Comparison of ENCODE assay signal across 1 cellular context in the genomic region with DNA sequence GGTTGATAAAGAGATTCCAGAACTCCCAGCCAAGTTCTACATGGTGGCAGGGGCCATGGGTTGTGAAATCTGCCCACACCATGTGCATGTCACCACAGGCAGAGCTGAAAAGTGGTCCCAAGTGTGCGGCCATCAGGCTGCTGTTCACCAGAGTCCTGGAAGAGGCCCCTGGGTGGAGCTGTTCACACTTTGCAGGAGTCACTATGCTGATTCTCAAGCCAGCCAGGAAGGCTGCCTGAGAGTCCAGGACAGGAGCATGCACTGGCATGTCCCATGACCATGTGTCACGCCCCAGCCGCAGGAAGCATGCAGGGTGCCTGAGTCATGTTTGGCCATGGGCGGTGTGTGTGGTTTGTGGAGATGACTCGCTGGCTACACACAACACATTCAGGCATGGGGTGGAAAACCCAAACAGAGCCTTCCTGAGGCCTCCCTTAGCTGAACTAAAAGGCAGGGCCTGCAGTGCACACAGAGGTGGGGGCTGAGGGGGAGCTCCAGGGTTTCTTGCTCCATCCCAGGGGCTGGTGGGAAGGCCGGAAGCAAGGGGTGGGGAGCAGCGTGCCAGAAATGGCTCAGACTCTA.
A peak's percentile ranks its signal among the peaks of the same experiment; 100 is the strongest.
TF ChIP-seq lines count a peak whose summit lies in the region.

No MANE protein-coding gene starts in this region.

TF ChIP-seq in HepG2, 621 proteins besides CTCF, POLR2A, EP300 and RAD21 (continued from another document and continues in another):
- TF ChIP-seq, protein P1, sequence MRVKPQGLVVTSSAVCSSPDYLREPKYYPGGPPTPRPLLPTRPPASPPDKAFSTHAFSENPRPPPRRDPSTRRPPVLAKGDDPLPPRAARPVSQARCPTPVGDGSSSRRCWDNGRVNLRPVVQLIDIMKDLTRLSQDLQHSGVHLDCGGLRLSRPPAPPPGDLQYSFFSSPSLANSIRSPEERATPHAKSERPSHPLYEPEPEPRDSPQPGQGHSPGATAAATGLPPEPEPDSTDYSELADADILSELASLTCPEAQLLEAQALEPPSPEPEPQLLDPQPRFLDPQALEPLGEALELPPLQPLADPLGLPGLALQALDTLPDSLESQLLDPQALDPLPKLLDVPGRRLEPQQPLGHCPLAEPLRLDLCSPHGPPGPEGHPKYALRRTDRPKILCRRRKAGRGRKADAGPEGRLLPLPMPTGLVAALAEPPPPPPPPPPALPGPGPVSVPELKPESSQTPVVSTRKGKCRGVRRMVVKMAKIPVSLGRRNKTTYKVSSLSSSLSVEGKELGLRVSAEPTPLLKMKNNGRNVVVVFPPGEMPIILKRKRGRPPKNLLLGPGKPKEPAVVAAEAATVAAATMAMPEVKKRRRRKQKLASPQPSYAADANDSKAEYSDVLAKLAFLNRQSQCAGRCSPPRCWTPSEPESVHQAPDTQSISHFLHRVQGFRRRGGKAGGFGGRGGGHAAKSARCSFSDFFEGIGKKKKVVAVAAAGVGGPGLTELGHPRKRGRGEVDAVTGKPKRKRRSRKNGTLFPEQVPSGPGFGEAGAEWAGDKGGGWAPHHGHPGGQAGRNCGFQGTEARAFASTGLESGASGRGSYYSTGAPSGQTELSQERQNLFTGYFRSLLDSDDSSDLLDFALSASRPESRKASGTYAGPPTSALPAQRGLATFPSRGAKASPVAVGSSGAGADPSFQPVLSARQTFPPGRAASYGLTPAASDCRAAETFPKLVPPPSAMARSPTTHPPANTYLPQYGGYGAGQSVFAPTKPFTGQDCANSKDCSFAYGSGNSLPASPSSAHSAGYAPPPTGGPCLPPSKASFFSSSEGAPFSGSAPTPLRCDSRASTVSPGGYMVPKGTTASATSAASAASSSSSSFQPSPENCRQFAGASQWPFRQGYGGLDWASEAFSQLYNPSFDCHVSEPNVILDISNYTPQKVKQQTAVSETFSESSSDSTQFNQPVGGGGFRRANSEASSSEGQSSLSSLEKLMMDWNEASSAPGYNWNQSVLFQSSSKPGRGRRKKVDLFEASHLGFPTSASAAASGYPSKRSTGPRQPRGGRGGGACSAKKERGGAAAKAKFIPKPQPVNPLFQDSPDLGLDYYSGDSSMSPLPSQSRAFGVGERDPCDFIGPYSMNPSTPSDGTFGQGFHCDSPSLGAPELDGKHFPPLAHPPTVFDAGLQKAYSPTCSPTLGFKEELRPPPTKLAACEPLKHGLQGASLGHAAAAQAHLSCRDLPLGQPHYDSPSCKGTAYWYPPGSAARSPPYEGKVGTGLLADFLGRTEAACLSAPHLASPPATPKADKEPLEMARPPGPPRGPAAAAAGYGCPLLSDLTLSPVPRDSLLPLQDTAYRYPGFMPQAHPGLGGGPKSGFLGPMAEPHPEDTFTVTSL (CRISPR knock-in tag; IDR thresholded peaks at IDR 0.05; ENCODE audit: borderline replicate concordance), result no peak
- TF ChIP-seq, protein P2, sequence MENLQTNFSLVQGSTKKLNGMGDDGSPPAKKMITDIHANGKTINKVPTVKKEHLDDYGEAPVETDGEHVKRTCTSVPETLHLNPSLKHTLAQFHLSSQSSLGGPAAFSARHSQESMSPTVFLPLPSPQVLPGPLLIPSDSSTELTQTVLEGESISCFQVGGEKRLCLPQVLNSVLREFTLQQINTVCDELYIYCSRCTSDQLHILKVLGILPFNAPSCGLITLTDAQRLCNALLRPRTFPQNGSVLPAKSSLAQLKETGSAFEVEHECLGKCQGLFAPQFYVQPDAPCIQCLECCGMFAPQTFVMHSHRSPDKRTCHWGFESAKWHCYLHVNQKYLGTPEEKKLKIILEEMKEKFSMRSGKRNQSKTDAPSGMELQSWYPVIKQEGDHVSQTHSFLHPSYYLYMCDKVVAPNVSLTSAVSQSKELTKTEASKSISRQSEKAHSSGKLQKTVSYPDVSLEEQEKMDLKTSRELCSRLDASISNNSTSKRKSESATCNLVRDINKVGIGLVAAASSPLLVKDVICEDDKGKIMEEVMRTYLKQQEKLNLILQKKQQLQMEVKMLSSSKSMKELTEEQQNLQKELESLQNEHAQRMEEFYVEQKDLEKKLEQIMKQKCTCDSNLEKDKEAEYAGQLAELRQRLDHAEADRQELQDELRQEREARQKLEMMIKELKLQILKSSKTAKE (CRISPR knock-in tag; IDR thresholded peaks at IDR 0.05; ENCODE audit: borderline replicate concordance), result no peak
- TF ChIP-seq ZNF790 (CRISPR knock-in tag; IDR thresholded peaks at IDR 0.05; ENCODE audit: borderline replicate concordance) (no peak), REL (CRISPR knock-in tag; conservative IDR thresholded peaks at IDR 0.05) (no peak), KDM2A (CRISPR knock-in tag; IDR thresholded peaks at IDR 0.05; ENCODE audit: borderline replicate concordance, low read depth) (peak; percentile 27; the same call in 1 of the 2 replicates), NONO (IDR thresholded peaks at IDR 0.05) (no peak), NONO (CRISPR knock-in tag; conservative IDR thresholded peaks at IDR 0.05) (no peak), MTF1 (CRISPR knock-in tag; IDR thresholded peaks at IDR 0.05) (no peak), ZMAT3 (CRISPR knock-in tag; conservative IDR thresholded peaks at IDR 0.05) (no peak), SALL2 (CRISPR knock-in tag; IDR thresholded peaks at IDR 0.05) (no peak), ZNF816 (CRISPR knock-in tag; IDR thresholded peaks at IDR 0.05; ENCODE audit: borderline replicate concordance) (no peak), ZNF549 (CRISPR knock-in tag; IDR thresholded peaks at IDR 0.05) (no peak), GATAD2A (CRISPR knock-in tag; IDR thresholded peaks at IDR 0.05) (peak; percentile 15; the same call in 1 of the 2 replicates), PRPF4 (IDR thresholded peaks at IDR 0.05; ENCODE audit: low read depth, low read length, poor library complexity, severe bottlenecking) (no peak), BRCA1 (CRISPR knock-in tag; IDR thresholded peaks at IDR 0.05) (no peak), ARNT2 (CRISPR knock-in tag; IDR thresholded peaks at IDR 0.05; ENCODE audit: low read depth) (no peak), ZNF124 (CRISPR knock-in tag; IDR thresholded peaks at IDR 0.05) (no peak), ZNF557 (CRISPR knock-in tag; IDR thresholded peaks at IDR 0.05) (no peak), ZNF335 (CRISPR knock-in tag; IDR thresholded peaks at IDR 0.05) (no peak), ZNF614 (CRISPR knock-in tag; IDR thresholded peaks at IDR 0.05; ENCODE audit: borderline replicate concordance) (no peak), GLI4 (CRISPR knock-in tag; IDR thresholded peaks at IDR 0.05; ENCODE audit: borderline replicate concordance) (no peak), TGIF2 (CRISPR knock-in tag; IDR thresholded peaks at IDR 0.05) (no peak), MIER3 (CRISPR knock-in tag; IDR thresholded peaks at IDR 0.05; ENCODE audit: borderline replicate concordance) (peak; percentile 47; the same call in 1 of the 2 replicates), ZNF558 (CRISPR knock-in tag; IDR thresholded peaks at IDR 0.05; ENCODE audit: borderline replicate concordance) (no peak), U2AF2 (IDR thresholded peaks at IDR 0.05; ENCODE audit: low read depth, low read length) (no peak), MYC (CRISPR knock-in tag; IDR thresholded peaks at IDR 0.05; ENCODE audit: borderline replicate concordance) (peak; percentile 26; the same call in 1 of the 2 replicates), CHD2 (IDR thresholded peaks at IDR 0.05; ENCODE audit: low read depth, low read length) (no peak), ZFP41 (CRISPR knock-in tag; IDR thresholded peaks at IDR 0.05; ENCODE audit: borderline replicate concordance) (no peak), ZBTB7B (CRISPR knock-in tag; IDR thresholded peaks at IDR 0.05) (no peak), ZSCAN9 (CRISPR knock-in tag; IDR thresholded peaks at IDR 0.05; ENCODE audit: borderline replicate concordance) (no peak), CEBPB (IDR thresholded peaks at IDR 0.05; ENCODE audit: borderline replicate concordance, low read depth, low read length) (peak; percentile 15; the same call in 1 of the 2 replicates), ZNF20 (CRISPR knock-in tag; IDR thresholded peaks at IDR 0.05) (no peak), GABPB1 (CRISPR knock-in tag; IDR thresholded peaks at IDR 0.05) (0 out of 2 replicates have a peak, but pooled peaks have one; percentile 29), ZNF562 (CRISPR knock-in tag; IDR thresholded peaks at IDR 0.05; ENCODE audit: borderline replicate concordance) (no peak)
- TF ChIP-seq, protein P3, sequence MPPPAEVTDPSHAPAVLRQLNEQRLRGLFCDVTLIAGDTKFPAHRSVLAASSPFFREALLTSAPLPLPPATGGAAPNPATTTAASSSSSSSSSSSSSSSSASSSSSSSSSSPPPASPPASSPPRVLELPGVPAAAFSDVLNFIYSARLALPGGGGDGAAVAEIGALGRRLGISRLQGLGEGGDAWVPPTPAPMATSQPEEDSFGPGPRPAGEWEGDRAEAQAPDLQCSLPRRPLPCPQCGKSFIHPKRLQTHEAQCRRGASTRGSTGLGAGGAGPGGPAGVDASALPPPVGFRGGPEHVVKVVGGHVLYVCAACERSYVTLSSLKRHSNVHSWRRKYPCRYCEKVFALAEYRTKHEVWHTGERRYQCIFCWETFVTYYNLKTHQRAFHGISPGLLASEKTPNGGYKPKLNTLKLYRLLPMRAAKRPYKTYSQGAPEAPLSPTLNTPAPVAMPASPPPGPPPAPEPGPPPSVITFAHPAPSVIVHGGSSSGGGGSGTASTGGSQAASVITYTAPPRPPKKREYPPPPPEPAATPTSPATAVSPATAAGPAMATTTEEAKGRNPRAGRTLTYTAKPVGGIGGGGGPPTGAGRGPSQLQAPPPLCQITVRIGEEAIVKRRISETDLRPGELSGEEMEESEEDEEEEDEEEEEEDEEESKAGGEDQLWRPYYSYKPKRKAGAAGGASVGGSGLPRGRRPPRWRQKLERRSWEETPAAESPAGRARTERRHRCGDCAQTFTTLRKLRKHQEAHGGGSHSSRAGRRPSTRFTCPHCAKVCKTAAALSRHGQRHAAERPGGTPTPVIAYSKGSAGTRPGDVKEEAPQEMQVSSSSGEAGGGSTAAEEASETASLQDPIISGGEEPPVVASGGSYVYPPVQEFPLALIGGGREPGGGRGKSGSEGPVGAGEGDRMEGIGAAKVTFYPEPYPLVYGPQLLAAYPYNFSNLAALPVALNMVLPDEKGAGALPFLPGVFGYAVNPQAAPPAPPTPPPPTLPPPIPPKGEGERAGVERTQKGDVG (CRISPR knock-in tag; IDR thresholded peaks at IDR 0.05; ENCODE audit: borderline replicate concordance), result no peak
- TF ChIP-seq, protein P4, sequence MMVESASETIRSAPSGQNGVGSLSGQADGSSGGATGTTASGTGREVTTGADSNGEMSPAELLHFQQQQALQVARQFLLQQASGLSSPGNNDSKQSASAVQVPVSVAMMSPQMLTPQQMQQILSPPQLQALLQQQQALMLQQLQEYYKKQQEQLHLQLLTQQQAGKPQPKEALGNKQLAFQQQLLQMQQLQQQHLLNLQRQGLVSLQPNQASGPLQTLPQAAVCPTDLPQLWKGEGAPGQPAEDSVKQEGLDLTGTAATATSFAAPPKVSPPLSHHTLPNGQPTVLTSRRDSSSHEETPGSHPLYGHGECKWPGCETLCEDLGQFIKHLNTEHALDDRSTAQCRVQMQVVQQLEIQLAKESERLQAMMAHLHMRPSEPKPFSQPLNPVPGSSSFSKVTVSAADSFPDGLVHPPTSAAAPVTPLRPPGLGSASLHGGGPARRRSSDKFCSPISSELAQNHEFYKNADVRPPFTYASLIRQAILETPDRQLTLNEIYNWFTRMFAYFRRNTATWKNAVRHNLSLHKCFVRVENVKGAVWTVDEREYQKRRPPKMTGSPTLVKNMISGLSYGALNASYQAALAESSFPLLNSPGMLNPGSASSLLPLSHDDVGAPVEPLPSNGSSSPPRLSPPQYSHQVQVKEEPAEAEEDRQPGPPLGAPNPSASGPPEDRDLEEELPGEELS (CRISPR knock-in tag; IDR thresholded peaks at IDR 0.05), result no peak
- TF ChIP-seq, protein P5, sequence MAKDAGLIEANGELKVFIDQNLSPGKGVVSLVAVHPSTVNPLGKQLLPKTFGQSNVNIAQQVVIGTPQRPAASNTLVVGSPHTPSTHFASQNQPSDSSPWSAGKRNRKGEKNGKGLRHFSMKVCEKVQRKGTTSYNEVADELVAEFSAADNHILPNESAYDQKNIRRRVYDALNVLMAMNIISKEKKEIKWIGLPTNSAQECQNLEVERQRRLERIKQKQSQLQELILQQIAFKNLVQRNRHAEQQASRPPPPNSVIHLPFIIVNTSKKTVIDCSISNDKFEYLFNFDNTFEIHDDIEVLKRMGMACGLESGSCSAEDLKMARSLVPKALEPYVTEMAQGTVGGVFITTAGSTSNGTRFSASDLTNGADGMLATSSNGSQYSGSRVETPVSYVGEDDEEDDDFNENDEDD (CRISPR knock-in tag; IDR thresholded peaks at IDR 0.05; ENCODE audit: borderline replicate concordance), result no peak
- TF ChIP-seq, protein P6, sequence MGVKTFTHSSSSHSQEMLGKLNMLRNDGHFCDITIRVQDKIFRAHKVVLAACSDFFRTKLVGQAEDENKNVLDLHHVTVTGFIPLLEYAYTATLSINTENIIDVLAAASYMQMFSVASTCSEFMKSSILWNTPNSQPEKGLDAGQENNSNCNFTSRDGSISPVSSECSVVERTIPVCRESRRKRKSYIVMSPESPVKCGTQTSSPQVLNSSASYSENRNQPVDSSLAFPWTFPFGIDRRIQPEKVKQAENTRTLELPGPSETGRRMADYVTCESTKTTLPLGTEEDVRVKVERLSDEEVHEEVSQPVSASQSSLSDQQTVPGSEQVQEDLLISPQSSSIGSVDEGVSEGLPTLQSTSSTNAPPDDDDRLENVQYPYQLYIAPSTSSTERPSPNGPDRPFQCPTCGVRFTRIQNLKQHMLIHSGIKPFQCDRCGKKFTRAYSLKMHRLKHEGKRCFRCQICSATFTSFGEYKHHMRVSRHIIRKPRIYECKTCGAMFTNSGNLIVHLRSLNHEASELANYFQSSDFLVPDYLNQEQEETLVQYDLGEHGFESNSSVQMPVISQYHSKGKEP (CRISPR knock-in tag; IDR thresholded peaks at IDR 0.05), result no peak
- TF ChIP-seq, protein P7, sequence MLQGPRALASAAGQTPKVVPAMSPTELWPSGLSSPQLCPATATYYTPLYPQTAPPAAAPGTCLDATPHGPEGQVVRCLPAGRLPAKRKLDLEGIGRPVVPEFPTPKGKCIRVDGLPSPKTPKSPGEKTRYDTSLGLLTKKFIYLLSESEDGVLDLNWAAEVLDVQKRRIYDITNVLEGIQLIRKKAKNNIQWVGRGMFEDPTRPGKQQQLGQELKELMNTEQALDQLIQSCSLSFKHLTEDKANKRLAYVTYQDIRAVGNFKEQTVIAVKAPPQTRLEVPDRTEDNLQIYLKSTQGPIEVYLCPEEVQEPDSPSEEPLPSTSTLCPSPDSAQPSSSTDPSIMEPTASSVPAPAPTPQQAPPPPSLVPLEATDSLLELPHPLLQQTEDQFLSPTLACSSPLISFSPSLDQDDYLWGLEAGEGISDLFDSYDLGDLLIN (CRISPR knock-in tag; IDR thresholded peaks at IDR 0.05; ENCODE audit: borderline replicate concordance), result no peak
- TF ChIP-seq, protein P8, sequence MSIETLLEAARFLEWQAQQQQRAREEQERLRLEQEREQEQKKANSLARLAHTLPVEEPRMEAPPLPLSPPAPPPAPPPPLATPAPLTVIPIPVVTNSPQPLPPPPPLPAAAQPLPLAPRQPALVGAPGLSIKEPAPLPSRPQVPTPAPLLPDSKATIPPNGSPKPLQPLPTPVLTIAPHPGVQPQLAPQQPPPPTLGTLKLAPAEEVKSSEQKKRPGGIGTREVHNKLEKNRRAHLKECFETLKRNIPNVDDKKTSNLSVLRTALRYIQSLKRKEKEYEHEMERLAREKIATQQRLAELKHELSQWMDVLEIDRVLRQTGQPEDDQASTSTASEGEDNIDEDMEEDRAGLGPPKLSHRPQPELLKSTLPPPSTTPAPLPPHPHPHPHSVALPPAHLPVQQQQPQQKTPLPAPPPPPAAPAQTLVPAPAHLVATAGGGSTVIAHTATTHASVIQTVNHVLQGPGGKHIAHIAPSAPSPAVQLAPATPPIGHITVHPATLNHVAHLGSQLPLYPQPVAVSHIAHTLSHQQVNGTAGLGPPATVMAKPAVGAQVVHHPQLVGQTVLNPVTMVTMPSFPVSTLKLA (IDR thresholded peaks at IDR 0.05), result peak; percentile 55; the same call in 1 of the 2 replicates
- TF ChIP-seq, protein P9, sequence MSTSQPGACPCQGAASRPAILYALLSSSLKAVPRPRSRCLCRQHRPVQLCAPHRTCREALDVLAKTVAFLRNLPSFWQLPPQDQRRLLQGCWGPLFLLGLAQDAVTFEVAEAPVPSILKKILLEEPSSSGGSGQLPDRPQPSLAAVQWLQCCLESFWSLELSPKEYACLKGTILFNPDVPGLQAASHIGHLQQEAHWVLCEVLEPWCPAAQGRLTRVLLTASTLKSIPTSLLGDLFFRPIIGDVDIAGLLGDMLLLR (CRISPR knock-in tag; IDR thresholded peaks at IDR 0.05), result no peak
